ENCODE assay signal across 9 cellular contexts in the genomic region with DNA sequence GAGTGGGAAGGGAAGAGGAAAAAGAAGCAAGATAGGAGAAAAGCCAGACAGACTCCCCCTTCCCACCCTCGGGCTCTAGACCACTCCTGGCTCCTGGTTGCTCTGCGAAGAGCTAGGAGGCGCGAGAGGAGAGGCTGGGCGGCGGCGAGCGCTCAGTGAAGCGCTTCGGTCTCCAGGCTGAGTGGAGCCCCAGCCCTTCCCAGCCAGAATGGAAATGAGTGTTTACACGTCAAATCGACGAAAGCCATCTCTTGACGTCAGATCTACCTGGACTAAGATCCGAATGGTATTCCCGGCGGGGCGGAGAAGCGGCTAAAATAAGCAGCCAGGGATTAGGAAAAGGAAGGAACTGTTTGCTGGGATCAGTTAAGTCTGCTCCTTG.
DNase-seq lines count a peak whose midpoint lies in the region; FAIRE-seq and TF ChIP-seq lines count a peak whose summit lies in the region.
"Had no signal": no experiment of that assay in that cellular context is flagged by ENCODE, and none has a peak within 500 bp of the region (broad histone marks: within the 10 kb centered on the region; RNA-seq: fewer than 3 reads in every experiment).

TSS of gene PCSK1 (minus strand) at position 183 of the 382 bp plus-strand sequence. CDS start 206 bp downstream, outside the sequence.

- no peak for FAIRE-seq in HTR-8/SVneo (lab: Jason Lieb, UNC)

- H3K27ac ChIP-seq in tibial artery, result no peak within 1 kb of the TSS
- H3K27ac ChIP-seq: esophagus squamous epithelium had no signal

- peaks cover 0 to 32% of the 10 kb centered on the region in 2 donors for H3K27me3 ChIP-seq in tibial artery

- no peaks in the 10 kb centered on the region for H3K9me3 ChIP-seq in tibial artery
- H3K9me3 ChIP-seq: esophagus squamous epithelium had no signal

- no peaks in the 10 kb centered on the region for H3K36me3 ChIP-seq in tibial artery
- H3K36me3 ChIP-seq: esophagus squamous epithelium had no signal

- intact Hi-C loops in tibial artery (cut with DNase I; ENCODE audit: low total_unique reads), result no loop called here

- H3K4me1 ChIP-seq in tibial artery, result peaks cover 0 to 37% (median 23%) of the 10 kb centered on the region in 4 donors

- DNase-seq in NCI-H345 (lab: John Stamatoyannopoulos, UW), result peak; percentile 91
- DNase-seq in NCI-H345 treated with DMSO at 0.1 percent for 48 hours (lab: John Stamatoyannopoulos, UW; ENCODE audit: unreplicated experiment), result no peak
- DNase-seq in NCI-H510A treated with DMSO at 0.1 percent for 48 hours (lab: John Stamatoyannopoulos, UW), result peak; percentile 86
- no peak for DNase-seq in tibial artery
- no peak for DNase-seq in SIG-M5 (lab: John Stamatoyannopoulos, UW)
- no peak for DNase-seq in HK-2 (ENCODE audit: unreplicated experiment)
- DNase-seq in HTR-8/SVneo (ENCODE audit: insufficient read length, low spot score), result no peak
- DNase-seq: esophagus squamous epithelium had no signal

- H3K4me3 ChIP-seq in iPS-11a (ENCODE audit: low read depth, low read length) (peak within 1 kb of the TSS; percentile 53), tibial artery (peak within 1 kb of the TSS; percentile 6 to 28)

- no peak for TF ChIP-seq CTCF in tibial artery (IDR thresholded peaks at IDR 0.05)

Comparison
In these comparisons a context has a peak if more than half of its experiments do, and no peak if none do; other contexts are left out.
1. DNase-seq: peak in NCI-H345 (single experiment) and NCI-H510A treated with DMSO at 0.1 percent for 48 hours (single experiment); none in NCI-H345 treated with DMSO at 0.1 percent for 48 hours (single experiment), tibial artery (0 of 2), SIG-M5 (single experiment), HK-2 (single experiment) and HTR-8/SVneo (single experiment).